27 cellular contexts compared by ENCODE assay signal in the genomic region with DNA sequence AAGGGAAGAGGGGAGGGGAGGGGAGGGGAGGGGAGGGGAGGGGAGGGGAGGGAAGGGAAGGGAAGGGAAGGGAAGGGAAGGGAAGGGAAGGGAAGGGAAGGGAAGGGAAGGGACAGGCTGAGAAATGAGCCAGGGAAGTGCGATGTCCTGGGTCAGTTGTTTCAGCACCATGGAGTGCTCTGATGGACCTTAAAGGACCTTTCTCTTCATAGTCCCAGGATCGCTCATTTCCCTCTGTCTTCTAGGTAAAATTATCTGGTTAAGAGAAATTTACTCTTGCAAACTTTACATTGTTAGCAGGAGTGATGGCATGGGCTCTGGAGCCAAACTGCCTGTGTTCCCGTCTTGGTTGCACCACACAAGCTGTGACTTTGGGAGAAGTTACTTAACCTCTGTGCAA.
DNase-seq lines count a peak whose midpoint lies in the region; ATAC-seq, FAIRE-seq and TF ChIP-seq lines count a peak whose summit lies in the region.
"Had no signal": no experiment of that assay in that cellular context is flagged by ENCODE, and none has a peak within 500 bp of the region (broad histone marks: within the 10 kb centered on the region; RNA-seq: fewer than 3 reads in every experiment).

No MANE protein-coding gene starts in this region.

- peaks cover 5% of the 10 kb centered on the region for H3K27me3 Mint-ChIP-seq in activated CD8-positive, alpha-beta T cell treated with anti-CD3 and anti-CD28 coated beads, Interleukin-2, amount 10 ng/mL, durations not matched to agents 7 days and 5 days (ENCODE audit: low read depth)
- H3K27me3 Mint-ChIP-seq: CD4-positive, CD25-positive, alpha-beta regulatory T cell had no signal

- TF ChIP-seq RAD21 in HepG2 (CRISPR knock-in tag; IDR thresholded peaks at IDR 0.05) (no peak), Ishikawa (IDR thresholded peaks at IDR 0.05; ENCODE audit: low read depth) (no peak), K562 (CRISPR knock-in tag; conservative IDR thresholded peaks at IDR 0.05 in 1 of 2, IDR thresholded peaks at IDR 0.05 in 1 of 2) (no peak)

- H3K9me1 ChIP-seq in K562 (ENCODE audit: control insufficient read depth, insufficient read depth, low read length), result no peaks in the 10 kb centered on the region

- TF ChIP-seq CTCF in HepG2 (CRISPR knock-in tag; IDR thresholded peaks at IDR 0.05), result no peak
- no peak for TF ChIP-seq CTCF in right lobe of liver (IDR thresholded peaks at IDR 0.05)
- no peak for TF ChIP-seq CTCF in K562 (IDR thresholded peaks at IDR 0.05 in 2 of 3, conservative IDR thresholded peaks at IDR 0.05 in 1 of 3; ENCODE audit: insufficient read depth in 2 of 3, low read depth in 1 of 3, low read length in 3 of 3)

- no peak for TF ChIP-seq EP300 in HepG2 (IDR thresholded peaks at IDR 0.05; ENCODE audit: low read depth in 2 of 2, low read length in 2 of 2)
- no peak for TF ChIP-seq EP300 in HepG2 (CRISPR knock-in tag; IDR thresholded peaks at IDR 0.05; ENCODE audit: borderline replicate concordance)
- no peak for TF ChIP-seq EP300 in Ishikawa (IDR thresholded peaks at IDR 0.05; ENCODE audit: borderline replicate concordance)
- TF ChIP-seq EP300 in K562 (IDR thresholded peaks at IDR 0.05; ENCODE audit: low read length), result no peak

- no peaks in the 10 kb centered on the region for H3K9me3 Mint-ChIP-seq in activated CD8-positive, alpha-beta T cell treated with anti-CD3 and anti-CD28 coated beads, Interleukin-2, amount 10 ng/mL, durations not matched to agents 7 days and 5 days (ENCODE audit: insufficient read depth)
- H3K9me3 Mint-ChIP-seq: CD14-positive monocyte; CD4-positive, alpha-beta memory T cell; CD4-positive, CD25-positive, alpha-beta regulatory T cell had no signal

- no peaks in the 10 kb centered on the region for H4K20me1 ChIP-seq in HepG2 (ENCODE audit: insufficient read depth, low read length)
- H4K20me1 ChIP-seq in K562 (replicated peaks; ENCODE audit: control insufficient read depth, insufficient read depth, low read length), result no peaks in the 10 kb centered on the region
- H4K20me1 ChIP-seq: BLaER1 had no signal

- H3K4me3 Mint-ChIP-seq in activated CD8-positive, alpha-beta T cell treated with anti-CD3 and anti-CD28 coated beads, Interleukin-2, amount 10 ng/mL, durations not matched to agents 7 days and 5 days, result no peak overlapping the region
- H3K4me3 Mint-ChIP-seq: CD4-positive, alpha-beta memory T cell; CD4-positive, CD25-positive, alpha-beta regulatory T cell; CD8-positive, alpha-beta memory T cell had no signal

- H3K9ac ChIP-seq in HepG2 (ENCODE audit: insufficient read depth, low read depth, low read length) (no peak overlapping the region), K562 (ENCODE audit: insufficient read depth in 1 of 2, low read depth in 2 of 2, low read length in 2 of 2) (no peak overlapping the region)
- H3K9ac ChIP-seq: BLaER1 had no signal

- no peak for TF ChIP-seq POLR2A in HepG2 (IDR thresholded peaks at IDR 0.05; ENCODE audit: insufficient read depth in 1 of 2, low read depth in 2 of 2, low read length in 2 of 2)
- no peak for TF ChIP-seq POLR2A in right lobe of liver (IDR thresholded peaks at IDR 0.05)
- no peak for TF ChIP-seq POLR2A in K562 (conservative IDR thresholded peaks at IDR 0.05)

- intact Hi-C loops in HepG2 (cut with micrococcal nuclease; ENCODE audit: unreplicated experiment) (no loop called here), right lobe of liver (cut with DNase I) (no loop called here), K562 (cut with micrococcal nuclease) (no loop called here)

- ATAC-seq in HepG2 (no peak), right lobe of liver (no peak), K562 (no peak)
- no peak for ATAC-seq in activated CD8-positive, alpha-beta T cell treated with anti-CD3 and anti-CD28 coated beads, Interleukin-2, amount 10 ng/mL, durations not matched to agents 7 days and 5 days
- ATAC-seq: GM12878 had no signal

- H3K27ac ChIP-seq in HepG2 (ENCODE audit: extremely low read length, insufficient read depth, low read length) (no peak overlapping the region), right lobe of liver (no peak overlapping the region), K562 (ENCODE audit: extremely low read depth, low read depth, low read length) (no peak overlapping the region)
- H3K27ac ChIP-seq: BLaER1 had no signal

- CTCF ChIA-PET in HepG2 (lab: Yijun Ruan, JAX; ENCODE audit: low intra/inter-chr PET ratio, low total read pairs), result no interaction called here
- CTCF ChIA-PET in K562 (lab: Yijun Ruan, JAX; ENCODE audit: low intra/inter-chr PET ratio), result no interaction called here
- CTCF ChIA-PET in activated CD8-positive, alpha-beta T cell treated with anti-CD3 and anti-CD28 coated beads, Interleukin-2, amount 10 ng/mL, durations not matched to agents 7 days and 5 days (lab: Charles Lee), result no interaction called here

- no peaks in the 10 kb centered on the region for H3K36me3 Mint-ChIP-seq in activated CD8-positive, alpha-beta T cell treated with anti-CD3 and anti-CD28 coated beads, Interleukin-2, amount 10 ng/mL, durations not matched to agents 7 days and 5 days (ENCODE audit: low read depth)
- H3K36me3 Mint-ChIP-seq: CD14-positive monocyte; CD4-positive, alpha-beta memory T cell; CD4-positive, CD25-positive, alpha-beta regulatory T cell; CD8-positive, alpha-beta memory T cell had no signal

- no peaks in the 10 kb centered on the region for H3K9me3 ChIP-seq in HepG2 (ENCODE audit: low read length)
- no peaks in the 10 kb centered on the region for H3K9me3 ChIP-seq in right lobe of liver
- H3K9me3 ChIP-seq in K562 (replicated peaks; ENCODE audit: control insufficient read depth, insufficient read depth, low read depth, low read length), result no peaks in the 10 kb centered on the region
- H3K9me3 ChIP-seq: BE2C, BLaER1 had no signal

- no peak for DNase-seq in HepG2 (ENCODE audit: low spot score)
- DNase-seq in right lobe of liver, result no peak
- DNase-seq in K562 (ENCODE audit: extremely low read depth in 1 of 4, low spot score in 3 of 4), result no peak
- no peak for DNase-seq in stimulated activated CD4-positive, alpha-beta T cell treated with anti-CD3 and anti-CD28 coated beads, Interleukin-15, amount 100 ng/mL, for 24 hours
- no peak for DNase-seq in activated CD8-positive, alpha-beta T cell treated with anti-CD3 and anti-CD28 coated beads, Interleukin-2, amount 10 ng/mL, durations not matched to agents 7 days and 5 days
- no peak for DNase-seq in NCI-H1417 treated with DMSO at 0.1 percent for 48 hours (lab: John Stamatoyannopoulos, UW)
- DNase-seq: 8988T; ACHN; BE2C; C1 segment of cervical spinal cord; CD4-positive, alpha-beta memory T cell; CD4-positive, CD25-positive, alpha-beta regulatory T cell; CD8-positive, alpha-beta memory T cell; COR-L47; DMS 273 treated with DMSO at 0.1 percent for 48 hours; DMS153; DMS53; DMS79; DND-41; EL; GDM1 had no signal

- H3K4me1 ChIP-seq in HepG2 (ENCODE audit: insufficient read depth, low read length), result no peaks in the 10 kb centered on the region
- H3K4me1 ChIP-seq in right lobe of liver, result no peaks in the 10 kb centered on the region
- H3K4me1 ChIP-seq in K562 (replicated peaks in 1 of 2; ENCODE audit: control insufficient read depth in 2 of 2, insufficient read depth in 2 of 2, low read length in 2 of 2), result no peaks in the 10 kb centered on the region
- H3K4me1 ChIP-seq: BE2C had no signal

- no peak overlapping the region for H3K4me3 ChIP-seq in HepG2 (replicated peaks in 1 of 3; ENCODE audit: insufficient read depth in 1 of 3, low read depth in 2 of 3, low read length in 3 of 3)
- H3K4me3 ChIP-seq in right lobe of liver, result no peak overlapping the region
- no peak overlapping the region for H3K4me3 ChIP-seq in K562
- H3K4me3 ChIP-seq: BLaER1, GM12878 had no signal

- POLR2A ChIA-PET in HepG2 (lab: Yijun Ruan, JAX), result no interaction called here
- POLR2A ChIA-PET in K562 (lab: Yijun Ruan, JAX), result no interaction called here
- POLR2A ChIA-PET in activated CD8-positive, alpha-beta T cell treated with anti-CD3 and anti-CD28 coated beads, Interleukin-2, amount 10 ng/mL, durations not matched to agents 7 days and 5 days (lab: Charles Lee), result no interaction called here

- WGBS in HepG2 (ENCODE audit: low lambda C conversion rate), result 0% methylated on average over 3 of the region's 3 CpGs
- 65% methylated on average over 2 of the region's 3 CpGs for WGBS in right lobe of liver (ENCODE audit: insufficient coverage, low coverage, low lambda C conversion rate, missing lambda C conversion rate)
- 0% methylated on average over 2 of the region's 3 CpGs for WGBS in K562 (ENCODE audit: insufficient coverage, low coverage, missing lambda C conversion rate)

- BruUV-seq in HepG2 (replicated peaks; lab: Mats Ljungman, UMichigan) (no TSS peak), K562 (replicated peaks; lab: Mats Ljungman, UMichigan) (no TSS peak)

- H3K36me3 ChIP-seq in HepG2 (replicated peaks in 1 of 2; ENCODE audit: control insufficient read depth in 1 of 2, insufficient read depth in 2 of 2, low read length in 2 of 2), result no peaks in the 10 kb centered on the region
- H3K36me3 ChIP-seq in right lobe of liver, result no peaks in the 10 kb centered on the region
- H3K36me3 ChIP-seq in K562 (ENCODE audit: control insufficient read depth, insufficient read depth, low read length), result no peaks in the 10 kb centered on the region
- H3K36me3 ChIP-seq: BE2C, BLaER1 had no signal

- H3K27me3 ChIP-seq in HepG2 (ENCODE audit: control insufficient read depth in 1 of 2, insufficient read depth in 2 of 2, low read length in 2 of 2), result peaks cover 0 to 1% of the 10 kb centered on the region in 2 experiments; a peak in 1 of 5 replicates
- H3K27me3 ChIP-seq in right lobe of liver, result no peaks in the 10 kb centered on the region
- peaks cover 0 to 6% of the 10 kb centered on the region in 2 experiments; a peak in 1 of 5 replicates for H3K27me3 ChIP-seq in K562 (ENCODE audit: control insufficient read depth in 2 of 2, insufficient read depth in 2 of 2, low read length in 2 of 2)
- H3K27me3 ChIP-seq: BE2C, BLaER1 had no signal

- no peak overlapping the region for H2AFZ ChIP-seq in HepG2 (ENCODE audit: low read length)
- no peak overlapping the region for H2AFZ ChIP-seq in K562 (ENCODE audit: low read depth, low read length)

- H3K79me2 ChIP-seq in HepG2 (ENCODE audit: insufficient read depth, low read length) (no peaks in the 10 kb centered on the region), K562 (ENCODE audit: control insufficient read depth, insufficient read depth, low read length) (no peaks in the 10 kb centered on the region)

- in situ Hi-C loops in HepG2 (cut with HindIII; ENCODE audit: extremely low pct_ligation_motif_present, low pct_unique_long_range_greater_than_20kb) (no loop called here), K562 (cut with MboI) (no loop called here)

- FAIRE-seq in HepG2 (lab: Jason Lieb, UNC) (no peak), K562 (lab: Jason Lieb, UNC) (no peak)
- FAIRE-seq: A204.1, GM12878, GM19239 had no signal

- H3K4me1 Mint-ChIP-seq in activated CD8-positive, alpha-beta T cell treated with anti-CD3 and anti-CD28 coated beads, Interleukin-2, amount 10 ng/mL, durations not matched to agents 7 days and 5 days (ENCODE audit: low read depth), result no peaks in the 10 kb centered on the region
- H3K4me1 Mint-ChIP-seq: CD14-positive monocyte; CD4-positive, alpha-beta memory T cell; CD4-positive, CD25-positive, alpha-beta regulatory T cell; CD8-positive, alpha-beta memory T cell had no signal

- H3K4me2 ChIP-seq in HepG2 (ENCODE audit: low read depth, low read length) (no peak overlapping the region), K562 (ENCODE audit: insufficient read depth, low read length) (no peak overlapping the region)
- H3K4me2 ChIP-seq: BLaER1 had no signal

- H3K27ac Mint-ChIP-seq in activated CD8-positive, alpha-beta T cell treated with anti-CD3 and anti-CD28 coated beads, Interleukin-2, amount 10 ng/mL, durations not matched to agents 7 days and 5 days, result no peak overlapping the region
- H3K27ac Mint-ChIP-seq: CD14-positive monocyte; CD4-positive, CD25-positive, alpha-beta regulatory T cell; CD8-positive, alpha-beta memory T cell had no signal
